24 cellular contexts compared by ENCODE assay signal in genomic region chr21:27388835-27389234, GRCh38.
"Had no signal": no experiment of that assay in that cellular context is flagged by ENCODE, and none has a peak within 500 bp of the region (broad histone marks: within the 10 kb centered on the region; RNA-seq: fewer than 3 reads in every experiment).

No MANE protein-coding gene starts in this region.

- H2AFZ ChIP-seq: hepatocyte had no signal

- ATAC-seq: activated naive CD4-positive, alpha-beta T cell treated with anti-CD3 and anti-CD28 coated beads, Interleukin-2, amount 50 U/mL, for 72 hours; activated T-cell treated with anti-CD3 and anti-CD28 coated beads, Interleukin-2, amount 50 U/mL, for 72 hours; gastrocnemius medialis; left ventricle myocardium superior; stimulated activated effector memory CD8-positive, alpha-beta T cell treated with anti-CD3 and anti-CD28 coated beads, Interleukin-12 subunit alpha, Interleukin-12 subunit beta, amount 100 ng/mL, for 72 hours; stimulated activated naive CD8-positive, alpha-beta T cell treated with anti-CD3 and anti-CD28 coated beads, Interleukin-15, amount 100 ng/mL, for 72 hours had no signal

- H3K36me3 ChIP-seq: breast epithelium, gastrocnemius medialis, neutrophil, ovary, sigmoid colon, uterus had no signal

- H3K79me2 ChIP-seq: hepatocyte had no signal

- H3K4me3 ChIP-seq: breast epithelium, gastrocnemius medialis, hepatocyte, ovary, sigmoid colon, uterus had no signal

- H3K27ac ChIP-seq: breast epithelium, gastrocnemius medialis, hepatocyte, neutrophil, ovary, sigmoid colon, uterus had no signal

- H3K27me3 ChIP-seq: breast epithelium, gastrocnemius medialis, hepatocyte, neutrophil, ovary, sigmoid colon, uterus had no signal

- H3K9me3 ChIP-seq: breast epithelium, gastrocnemius medialis, neutrophil, ovary, uterus had no signal

- DNase-seq: activated CD4-positive, alpha-beta T cell treated with anti-CD3 and anti-CD28 coated beads for 4 hours; activated CD4-positive, alpha-beta T cell treated with anti-CD3 and anti-CD28 coated beads, Interleukin-2, amount 50 U/mL, for 4 hours; activated naive CD4-positive, alpha-beta T cell; activated T-cell treated with anti-CD3 and anti-CD28 coated beads for 4 hours; activated T-cell treated with anti-CD3 and anti-CD28 coated beads, Interleukin-2, amount 50 U/mL, for 72 hours; endodermal cell; gastrocnemius medialis; glutamatergic neuron; islet precursor cell; left ventricle myocardium superior; nephron progenitor cell; ovary; retina; sigmoid colon; small intestine; stimulated activated CD4-positive, alpha-beta T cell treated with anti-CD3 and anti-CD28 coated beads, Interleukin-4, amount 100 ng/mL, for 24 hours; stimulated activated naive CD8-positive, alpha-beta T cell treated with anti-CD3 and anti-CD28 coated beads, Interleukin-15, amount 100 ng/mL, for 72 hours; substantia nigra; uterus had no signal

- H3K4me2 ChIP-seq: hepatocyte had no signal

- H3K4me1 ChIP-seq: breast epithelium, gastrocnemius medialis, uterus had no signal
